ENCODE assay signal across 8 cellular contexts in the genomic region with DNA sequence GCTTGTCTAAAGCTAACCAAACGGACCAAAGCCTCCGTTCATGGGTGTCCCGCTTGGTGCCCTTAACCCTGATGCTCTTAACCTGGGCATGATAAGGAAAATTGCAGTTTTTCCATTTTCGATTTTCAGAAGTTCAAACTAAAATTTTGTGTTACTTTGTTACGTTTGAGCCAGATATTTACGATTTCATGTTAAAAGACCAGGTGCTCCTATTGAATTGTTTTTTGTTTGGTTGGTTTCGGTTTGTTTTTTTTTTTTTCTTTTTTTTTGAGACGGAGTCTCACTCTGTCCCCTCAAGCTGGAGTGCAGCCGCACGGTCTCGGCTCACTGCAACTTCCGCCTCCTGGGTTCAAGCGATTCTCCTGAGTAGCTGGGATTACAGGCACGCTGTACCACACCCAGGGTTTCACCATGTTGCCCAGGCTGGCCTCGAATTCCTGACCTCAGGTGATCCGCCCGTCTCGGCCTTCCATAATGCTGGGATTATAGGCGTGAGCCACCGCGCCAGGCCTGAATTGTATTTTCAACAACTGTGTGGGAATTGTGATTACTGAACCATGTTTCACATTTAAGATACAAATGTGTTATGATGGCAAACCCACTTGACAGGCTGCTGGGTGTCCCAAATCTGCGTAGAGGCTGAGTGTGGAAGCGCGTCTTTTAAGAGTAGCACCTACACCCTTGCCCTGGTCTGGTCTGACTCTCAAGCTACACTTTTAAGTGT. TPM values are rescaled to one million over a fixed set of nuclear protein-coding genes. Genes with fewer than 3 reads are reported as not detected.
A peak's percentile ranks its signal among the peaks of the same experiment; 100 is the strongest.
DNase-seq lines count a peak whose midpoint lies in the region; ATAC-seq and TF ChIP-seq lines count a peak whose summit lies in the region.

No MANE protein-coding gene starts in this region.

- peaks cover 9% of the 10 kb centered on the region for H3K36me3 Mint-ChIP-seq in CD4-positive, alpha-beta T cell (ENCODE audit: low read depth)
- no peaks in the 10 kb centered on the region for H3K36me3 Mint-ChIP-seq in neural crest cell (ENCODE audit: low read depth)

- no peak for TF ChIP-seq CTCF in CD4-positive, alpha-beta T cell (IDR thresholded peaks at IDR 0.05)
- TF ChIP-seq CTCF in Loucy (conservative IDR thresholded peaks at IDR 0.05; ENCODE audit: low read length) (no peak), neural crest cell (conservative IDR thresholded peaks at IDR 0.05) (no peak)

- no peaks in the 10 kb centered on the region for H3K9me2 ChIP-seq in Loucy (replicated peaks; ENCODE audit: low read depth, low read length)

- CTCF ChIA-PET in CD4-positive, alpha-beta T cell (lab: Charles Lee), result interaction anchor here (0.7 to 1.8 kb wide), 2 partner anchors 20 to 69 kb away, joined by 4 read pairs; no protein-coding TSS in a partner anchor

- H3K27me3 Mint-ChIP-seq in CD4-positive, alpha-beta T cell, result no peaks in the 10 kb centered on the region
- H3K27me3 Mint-ChIP-seq in neural crest cell (ENCODE audit: low read depth), result peaks cover 6% of the 10 kb centered on the region

- peaks cover 49% of the 10 kb centered on the region for H3K4me1 Mint-ChIP-seq in CD4-positive, alpha-beta T cell (ENCODE audit: low read depth)
- H3K4me1 Mint-ChIP-seq in neural crest cell, result peaks cover 45% of the 10 kb centered on the region

- no peak for DNase-seq in CD4-positive, alpha-beta T cell
- DNase-seq in neural crest cell (ENCODE audit: low read depth, low spot score) (no peak), Ammon's horn (ENCODE audit: low spot score) (no peak), activated gamma-delta T cell treated with Interleukin-2 at 50 U/mL for 16 hours (no peak)
- DNase-seq in stimulated activated CD4-positive, alpha-beta T cell treated with anti-CD3 and anti-CD28 coated beads, Interleukin-4, amount 100 ng/mL, for 1 hour, result no peak

- peaks cover 2% of the 10 kb centered on the region for H3K9me3 Mint-ChIP-seq in CD4-positive, alpha-beta T cell
- H3K9me3 Mint-ChIP-seq in neural crest cell, result peaks cover 7% of the 10 kb centered on the region

- peak overlapping the region; percentile 94 for H3K4me3 ChIP-seq in Loucy (ENCODE audit: low read length, poor library complexity, severe bottlenecking)
- peak overlapping the region; percentile 90 to 95 for H3K4me3 ChIP-seq in duodenal mucosa (ENCODE audit: low read depth in 1 of 2, low read length in 2 of 2)

- peak overlapping the region; percentile 65 for H3K27ac ChIP-seq in CD4-positive, alpha-beta T cell (ENCODE audit: low read depth, low read length)
- peak overlapping the region; percentile 92 for H3K27ac ChIP-seq in duodenal mucosa (ENCODE audit: low read depth, low read length)

- H3K4me2 ChIP-seq in Loucy (ENCODE audit: low read depth, low read length, poor library complexity, severe bottlenecking), result peak overlapping the region; percentile 78

- H3K9ac ChIP-seq in Loucy (ENCODE audit: low read depth, low read length, poor library complexity, severe bottlenecking) (peak overlapping the region; percentile 86), duodenal mucosa (ENCODE audit: low read depth in 1 of 2, low read length in 2 of 2) (peak overlapping the region; percentile 86 to 89)

- peaks cover 58% of the 10 kb centered on the region for H3K79me2 ChIP-seq in Loucy (ENCODE audit: insufficient read depth, low read length)

- POLR2A ChIA-PET in CD4-positive, alpha-beta T cell (lab: Charles Lee), result interaction anchor here (1.1 kb wide), 1 partner anchor 103 kb away, joined by 3 read pairs; a partner anchor contains a TSS

- peak overlapping the region; percentile 91 for H3K27ac Mint-ChIP-seq in CD4-positive, alpha-beta T cell
- H3K27ac Mint-ChIP-seq in neural crest cell (ENCODE audit: unreplicated experiment), result peak overlapping the region; percentile 100

- no peak for ATAC-seq in CD4-positive, alpha-beta T cell (ENCODE audit: poor library complexity)
- no peak for ATAC-seq in HG03378 (IDR thresholded peaks at IDR 0.05; ENCODE audit: unreplicated experiment)

- H3K36me3 ChIP-seq in Loucy (ENCODE audit: insufficient read depth, low read length) (no peaks in the 10 kb centered on the region), duodenal mucosa (ENCODE audit: control insufficient read depth in 1 of 2, insufficient read depth in 2 of 2, low read length in 2 of 2) (no peaks in the 10 kb centered on the region)

- no peaks in the 10 kb centered on the region for H3K27me3 ChIP-seq in CD4-positive, alpha-beta T cell (ENCODE audit: control insufficient read depth, insufficient read depth, low read length)
- no peaks in the 10 kb centered on the region for H3K27me3 ChIP-seq in Loucy (ENCODE audit: insufficient read depth, low read length, poor library complexity, severe bottlenecking)
- no peaks in the 10 kb centered on the region for H3K27me3 ChIP-seq in duodenal mucosa (ENCODE audit: control insufficient read depth in 1 of 2, insufficient read depth in 2 of 2, low read length in 2 of 2)

- H3F3A ChIP-seq in Loucy (ENCODE audit: low read depth), result no peaks in the 10 kb centered on the region

- H2AFZ ChIP-seq in Loucy (ENCODE audit: low read length), result peak overlapping the region; percentile 95

- peaks cover 49% of the 10 kb centered on the region for H3K4me1 ChIP-seq in Loucy (ENCODE audit: insufficient read depth, low read length, poor library complexity, severe bottlenecking)
- peaks cover 15 to 17% of the 10 kb centered on the region in 2 donors for H3K4me1 ChIP-seq in duodenal mucosa (ENCODE audit: control insufficient read depth in 1 of 2, insufficient read depth in 2 of 2, low read length in 2 of 2)

- H3K4me3 Mint-ChIP-seq in CD4-positive, alpha-beta T cell, result peak overlapping the region; percentile 100
- peak overlapping the region; percentile 90 for H3K4me3 Mint-ChIP-seq in neural crest cell

- H3K9me3 ChIP-seq in CD4-positive, alpha-beta T cell (ENCODE audit: control insufficient read depth, low read length), result no peaks in the 10 kb centered on the region
- H3K9me3 ChIP-seq in Loucy (ENCODE audit: insufficient read depth, low read depth, low read length), result no peaks in the 10 kb centered on the region
- no peaks in the 10 kb centered on the region for H3K9me3 ChIP-seq in duodenal mucosa (ENCODE audit: control insufficient read depth in 1 of 2, low read length in 2 of 2)

- intact Hi-C loops in CD4-positive, alpha-beta T cell (cut with DNase I, micrococcal nuclease), result loop anchor here in 1 of 2 experiments (5.0 to 10.0 kb wide), 3 partner anchors 289 to 1584 kb away; no protein-coding TSS in a partner anchor

- H4K20me1 ChIP-seq in Loucy (ENCODE audit: insufficient read depth, low read length, poor library complexity, severe bottlenecking), result peaks cover 14% of the 10 kb centered on the region

RNA-seq across cellular contexts. Expression of a gene that starts 0.9 kb away (rescaled TPM):
- total RNA-seq in CD4-positive, alpha-beta T cell, result 1 to 10 TPM; 7.9 to 9.4 TPM
- 39.4 and 40.9 TPM in 2 replicates for total RNA-seq in neural crest cell

RNA-seq across cellular contexts. Expression of a gene that starts 28.4 kb away (rescaled TPM):
- total RNA-seq in CD4-positive, alpha-beta T cell, result not detected
- total RNA-seq in neural crest cell, result 0.26 and 0.52 TPM in 2 replicates
